8 cellular contexts compared by ENCODE assay signal in genomic region chr17:47720754-47721533, GRCh38. TPM values are rescaled to one million over a fixed set of nuclear protein-coding genes. Genes with fewer than 3 reads are reported as not detected.
A peak's percentile ranks its signal among the peaks of the same experiment; 100 is the strongest.
DNase-seq lines count a peak whose midpoint lies in the region; ATAC-seq, FAIRE-seq and TF ChIP-seq lines count a peak whose summit lies in the region.

No MANE protein-coding gene starts in this region.

- H3K4me2 ChIP-seq in A549: peak overlapping the region; percentile 56
- peak overlapping the region; percentile 74 for H3K4me2 ChIP-seq in GM23338
- peak overlapping the region; percentile 4 for H3K4me2 ChIP-seq in skeletal muscle satellite cell (ENCODE audit: low read length)

- H3K27me3 ChIP-seq in GM23338 (ENCODE audit: insufficient read depth) (peaks cover 42% of the 10 kb centered on the region), skeletal muscle satellite cell (ENCODE audit: control insufficient read depth, insufficient read depth, low read length) (peaks cover 90% of the 10 kb centered on the region)

- no peaks in the 10 kb centered on the region for H4K20me1 ChIP-seq in GM23338 (replicated peaks; ENCODE audit: insufficient read depth)

- H3F3A ChIP-seq in GM23338 (replicated peaks; ENCODE audit: low read depth): no peaks in the 10 kb centered on the region

- no peaks in the 10 kb centered on the region for H3K79me2 ChIP-seq in GM23338 (replicated peaks; ENCODE audit: insufficient read depth)

- H3K4me1 ChIP-seq in A549 (peaks cover 13% of the 10 kb centered on the region), GM23338 (ENCODE audit: insufficient read depth) (peaks cover 17% of the 10 kb centered on the region; the same call in 1 of the 2 replicates), skeletal muscle satellite cell (ENCODE audit: control insufficient read depth, insufficient read depth, low read length) (peaks cover 37% of the 10 kb centered on the region)

- POLR2A ChIA-PET in A549 (lab: Yijun Ruan, JAX): interaction anchor here (0.5 kb wide), 1 partner anchor 71 kb away, joined by 4 read pairs; no protein-coding TSS in a partner anchor

- H3K27ac Mint-ChIP-seq in GM23338: no peak overlapping the region
- H3K27ac Mint-ChIP-seq in activated naive CD8-positive, alpha-beta T cell treated with anti-CD3 and anti-CD28 coated beads for 36 hours: peak overlapping the region; percentile 99

- no peaks in the 10 kb centered on the region for H3K9me2 ChIP-seq in GM23338 (ENCODE audit: insufficient read depth)

- H3K36me3 ChIP-seq in GM23338 (ENCODE audit: insufficient read depth) (no peaks in the 10 kb centered on the region), skeletal muscle satellite cell (ENCODE audit: insufficient read depth, low read length) (no peaks in the 10 kb centered on the region)

- peak overlapping the region; percentile 54 for H3K4me3 Mint-ChIP-seq in GM23338
- H3K4me3 Mint-ChIP-seq in activated naive CD8-positive, alpha-beta T cell treated with anti-CD3 and anti-CD28 coated beads for 36 hours: peak overlapping the region; percentile 79

- ATAC-seq in A549 (peak in 1 of 2 experiments; percentile 8; a peak in 2 of 6 replicates), GM23338 (peak; percentile 61), GM18511 (IDR thresholded peaks at IDR 0.05; ENCODE audit: unreplicated experiment) (no peak)

- no peak for TF ChIP-seq POLR2A in A549 (IDR thresholded peaks at IDR 0.05; ENCODE audit: low read length)

- no peak overlapping the region for H3K9ac ChIP-seq in skeletal muscle satellite cell (ENCODE audit: low read depth, low read length)

- CTCF ChIA-PET in A549 (lab: Yijun Ruan, JAX): interaction anchor here (1.0 to 1.6 kb wide), 2 partner anchors 22 to 23 kb away, joined by 4 to 6 read pairs; no protein-coding TSS in a partner anchor

- H3K27ac ChIP-seq in A549: peak overlapping the region in 1 of 2 experiments; percentile 29; a peak in 2 of 6 replicates
- H3K27ac ChIP-seq in GM23338 (ENCODE audit: low read depth): no peak overlapping the region

- no peak for TF ChIP-seq RAD21 in A549 (conservative IDR thresholded peaks at IDR 0.05 in 1 of 2, IDR thresholded peaks at IDR 0.05 in 1 of 2)

- TF ChIP-seq EP300 in A549 (IDR thresholded peaks at IDR 0.05): no peak

- TF ChIP-seq CTCF in A549 (IDR thresholded peaks at IDR 0.05) (no peak), GM23338 (conservative IDR thresholded peaks at IDR 0.05; ENCODE audit: low read depth in 2 of 2) (peak; percentile 20 to 47; a peak in 3 of 4 replicates)

- H3K27me3 Mint-ChIP-seq in GM23338 (ENCODE audit: insufficient read depth, low read depth, poor library complexity): peaks cover 21% of the 10 kb centered on the region
- H3K27me3 Mint-ChIP-seq in activated naive CD8-positive, alpha-beta T cell treated with anti-CD3 and anti-CD28 coated beads for 36 hours: no peaks in the 10 kb centered on the region

- H3K4me1 Mint-ChIP-seq in GM23338: peaks cover 29% of the 10 kb centered on the region
- H3K4me1 Mint-ChIP-seq in activated naive CD8-positive, alpha-beta T cell treated with anti-CD3 and anti-CD28 coated beads for 36 hours: peaks cover 78% of the 10 kb centered on the region

- no peak for FAIRE-seq in A549 (lab: Jason Lieb, UNC)

- H3K9me3 ChIP-seq in A549 (no peaks in the 10 kb centered on the region), skeletal muscle satellite cell (replicated peaks; ENCODE audit: low read length) (no peaks in the 10 kb centered on the region)

- H3K9me3 Mint-ChIP-seq in GM23338: no peaks in the 10 kb centered on the region; the same call in 2 of the 3 replicates
- H3K9me3 Mint-ChIP-seq in activated naive CD8-positive, alpha-beta T cell treated with anti-CD3 and anti-CD28 coated beads for 36 hours: no peaks in the 10 kb centered on the region

- H2AFZ ChIP-seq in GM23338: peak overlapping the region; percentile 81

- DNase-seq in A549 (ENCODE audit: low read depth in 1 of 2, low spot score in 1 of 2) (no peak), GM23338 (ENCODE audit: low spot score) (peak; percentile 81), T-helper 22 cell (ENCODE audit: low read depth) (peak; percentile 49), kidney glomerular epithelial cell (lab: John Stamatoyannopoulos, UW) (no peak), SKM-1 (lab: John Stamatoyannopoulos, UW; ENCODE audit: unreplicated experiment) (no peak)
- DNase-seq in activated naive CD8-positive, alpha-beta T cell treated with anti-CD3 and anti-CD28 coated beads for 36 hours: peak; percentile 98

- H3K4me3 ChIP-seq in A549: no peak overlapping the region
- peak overlapping the region; percentile 50 for H3K4me3 ChIP-seq in GM23338
- H3K4me3 ChIP-seq in skeletal muscle satellite cell (ENCODE audit: low read length): no peak overlapping the region

- H3K36me3 Mint-ChIP-seq in GM23338 (ENCODE audit: low read depth): no peaks in the 10 kb centered on the region; the same call in 2 of the 3 replicates
- no peaks in the 10 kb centered on the region for H3K36me3 Mint-ChIP-seq in activated naive CD8-positive, alpha-beta T cell treated with anti-CD3 and anti-CD28 coated beads for 36 hours

- 38% methylated on average over 29 of the region's 36 CpGs for WGBS in A549 (ENCODE audit: missing lambda C conversion rate)

TF ChIP-seq in A549, 52 proteins besides CTCF, POLR2A, EP300 and RAD21:
- TF ChIP-seq EHF (CRISPR knock-in tag; IDR thresholded peaks at IDR 0.05): no peak
- no peak for TF ChIP-seq ZFP36 (IDR thresholded peaks at IDR 0.05; ENCODE audit: borderline replicate concordance, partially characterized antibody)
- peak; percentile 59 for TF ChIP-seq MAX (IDR thresholded peaks at IDR 0.05)
- TF ChIP-seq E2F6 (IDR thresholded peaks at IDR 0.05; ENCODE audit: borderline replicate concordance, low read depth): peak; percentile 69; the same call in 1 of the 2 replicates

TF ChIP-seq in GM23338, 12 proteins besides CTCF, POLR2A, EP300 and RAD21 (continues in another document):
- TF ChIP-seq REST (IDR thresholded peaks at IDR 0.05; ENCODE audit: unreplicated experiment): no peak
- no peak for TF ChIP-seq NANOG (IDR thresholded peaks at IDR 0.05; ENCODE audit: borderline replicate concordance)
- TF ChIP-seq EZH2phosphoT487 (IDR thresholded peaks at IDR 0.05; ENCODE audit: unreplicated experiment): no peak
- no peak for TF ChIP-seq ETS1 (IDR thresholded peaks at IDR 0.05)
- TF ChIP-seq EZH2 (IDR thresholded peaks at IDR 0.05; ENCODE audit: low read depth, unreplicated experiment): no peak
- no peak for TF ChIP-seq ZNF114 (CRISPR knock-in tag; IDR thresholded peaks at IDR 0.05)

RNA-seq across cellular contexts. Expression of gene TBX21, which starts 12.1 kb away (rescaled TPM):
- polyA plus RNA-seq in A549 (2011; rRNA removed) (0.03 TPM in 1 of 2 replicates, not detected in the other), A549 (2017; fragmentation: RNase III; extraction: RNeasy Plus Mini Kit Qiagen cat#74134 plus additional on column Dnase treatment) (0.04 TPM in 1 of 3 replicates, not detected in the others), GM23338 (2016; fragmentation: Nextera tagmentation; extraction: Ambion mirVana) (not detected in 2 replicates)
- 0.04 TPM in 1 of 2 replicates, not detected in the other for polyA plus RNA-seq in A549 (2012; cell fraction: cytosol; rRNA removed)
- 0.02 TPM in 1 of 2 replicates, not detected in the other for polyA plus RNA-seq in A549 (2012; cell fraction: nucleus; rRNA removed)
- not detected in 2 replicates for polyA minus RNA-seq in A549 (2011; rRNA and poly(A)+ RNA removed)
- not detected in 2 replicates for total RNA-seq in GM23338 (2014; rRNA removed; shearing (Covaris generic))
- total RNA-seq in activated naive CD8-positive, alpha-beta T cell treated with anti-CD3 and anti-CD28 coated beads for 36 hours: 10 to 100 TPM; 61.7 to 61.9 TPM
- total RNA-seq in skeletal muscle satellite cell (2012; rRNA removed): 3.5 and 3.7 TPM in 2 replicates

RNA-seq across cellular contexts. Expression of gene TBKBP1, which starts 27.0 kb away (rescaled TPM):
- 3.3 and 3.4 TPM in 2 replicates for polyA plus RNA-seq in A549 (2011; rRNA removed)
- 5.8 and 8.3 TPM in 2 replicates for polyA plus RNA-seq in A549 (2012; cell fraction: cytosol; rRNA removed)
- 12.9 and 18.7 TPM in 2 replicates for polyA plus RNA-seq in A549 (2012; cell fraction: nucleus; rRNA removed)
- polyA plus RNA-seq in A549 (2017; fragmentation: RNase III; extraction: RNeasy Plus Mini Kit Qiagen cat#74134 plus additional on column Dnase treatment): 7.1 to 9.5 TPM (median 9.3 TPM) in 3 replicates
- polyA minus RNA-seq in A549 (2011; rRNA and poly(A)+ RNA removed): 3.0 and 3.7 TPM in 2 replicates
- total RNA-seq in GM23338 (2014; rRNA removed; shearing (Covaris generic)): 10.6 and 12.1 TPM in 2 replicates
- polyA plus RNA-seq in GM23338 (2016; fragmentation: Nextera tagmentation; extraction: Ambion mirVana): 2.2 and 2.5 TPM in 2 replicates
- 10 to 100 TPM; 11.7 to 11.9 TPM for total RNA-seq in activated naive CD8-positive, alpha-beta T cell treated with anti-CD3 and anti-CD28 coated beads for 36 hours
- 8.9 and 14.6 TPM in 2 replicates for total RNA-seq in skeletal muscle satellite cell (2012; rRNA removed)

Comparison
In these comparisons a context has a peak if more than half of its experiments do, and no peak if none do; other contexts are left out.
1. DNase-seq: peak in GM23338 (single experiment), T-helper 22 cell (single experiment) and activated naive CD8-positive, alpha-beta T cell treated with anti-CD3 and anti-CD28 coated beads for 36 hours (single experiment); none in A549 (0 of 2), kidney glomerular epithelial cell (single experiment) and SKM-1 (single experiment).
2. H3K4me2 ChIP-seq: peak in every context shown above with its lines; median percentile 74 in GM23338; 56 in A549; 4 in skeletal muscle satellite cell.
3. RNA of gene TBX21, which starts 12.1 kb away (total RNA-seq): 61.7 to 61.9 TPM in activated naive CD8-positive, alpha-beta T cell treated with anti-CD3 and anti-CD28 coated beads for 36 hours; not detected in GM23338; every median in the first group is over 10 times any median in the second.